1 cellular context compared by ENCODE assay signal in genomic region chr1:156371553-156372264, GRCh38.
TF ChIP-seq lines count a peak whose summit lies in the region.

No MANE protein-coding gene starts in this region.

TF ChIP-seq in HepG2, 621 proteins besides CTCF, POLR2A, EP300 and RAD21 (continued from another document and continues in another):
- peak; percentile 28; the same call in 1 of the 2 replicates for TF ChIP-seq ZNF280B (CRISPR knock-in tag; IDR thresholded peaks at IDR 0.05; ENCODE audit: borderline replicate concordance)
- no peak for TF ChIP-seq NPAS2 (CRISPR knock-in tag; IDR thresholded peaks at IDR 0.05; ENCODE audit: borderline replicate concordance)
- peak; percentile 81 for TF ChIP-seq POGK (CRISPR knock-in tag; conservative IDR thresholded peaks at IDR 0.05)
- no peak for TF ChIP-seq CREB3 (CRISPR knock-in tag; IDR thresholded peaks at IDR 0.05)
- no peak for TF ChIP-seq BCLAF1 (IDR thresholded peaks at IDR 0.05)
- no peak for TF ChIP-seq ZBTB2 (CRISPR knock-in tag; IDR thresholded peaks at IDR 0.05; ENCODE audit: low read depth)
- TF ChIP-seq GLI4 (CRISPR knock-in tag; IDR thresholded peaks at IDR 0.05; ENCODE audit: borderline replicate concordance) = no peak
- TF ChIP-seq DMTF1 (CRISPR knock-in tag; IDR thresholded peaks at IDR 0.05) = no peak
- no peak for TF ChIP-seq CENPT (CRISPR knock-in tag; IDR thresholded peaks at IDR 0.05; ENCODE audit: low read depth)
- TF ChIP-seq ZBTB10 (CRISPR knock-in tag; IDR thresholded peaks at IDR 0.05; ENCODE audit: borderline replicate concordance) = no peak; the same call in 1 of the 2 replicates
- TF ChIP-seq ZNF562 (CRISPR knock-in tag; IDR thresholded peaks at IDR 0.05; ENCODE audit: borderline replicate concordance) = no peak
- no peak for TF ChIP-seq KLF15 (CRISPR knock-in tag; IDR thresholded peaks at IDR 0.05; ENCODE audit: borderline replicate concordance)
- TF ChIP-seq ZNF678 (CRISPR knock-in tag; IDR thresholded peaks at IDR 0.05) = no peak
- no peak for TF ChIP-seq ZNF615 (CRISPR knock-in tag; IDR thresholded peaks at IDR 0.05; ENCODE audit: borderline replicate concordance)
- TF ChIP-seq ZNF724P (CRISPR knock-in tag; IDR thresholded peaks at IDR 0.05; ENCODE audit: borderline replicate concordance) = no peak
- TF ChIP-seq CEBPG (CRISPR knock-in tag; IDR thresholded peaks at IDR 0.05) = peak; percentile 93
- peak; percentile 55; the same call in 1 of the 2 replicates for TF ChIP-seq SIX1 (CRISPR knock-in tag; IDR thresholded peaks at IDR 0.05; ENCODE audit: borderline replicate concordance)
- no peak for TF ChIP-seq SP1 (IDR thresholded peaks at IDR 0.05)
- TF ChIP-seq SP1 (CRISPR knock-in tag; IDR thresholded peaks at IDR 0.05) = peak; percentile 79
- TF ChIP-seq ZFAT (CRISPR knock-in tag; conservative IDR thresholded peaks at IDR 0.05) = no peak
- TF ChIP-seq MED1 (CRISPR knock-in tag; IDR thresholded peaks at IDR 0.05) = peak; percentile 95
- peak; percentile 77; the same call in 1 of the 2 replicates for TF ChIP-seq USF2 (IDR thresholded peaks at IDR 0.05; ENCODE audit: low read depth, low read length)
- TF ChIP-seq USF2 (CRISPR knock-in tag; IDR thresholded peaks at IDR 0.05; ENCODE audit: borderline replicate concordance) = 0 out of 2 replicates have a peak, but pooled peaks have one; percentile 80
- TF ChIP-seq ZNF768 (CRISPR knock-in tag; IDR thresholded peaks at IDR 0.05) = peak; percentile 99; the same call in 1 of the 2 replicates
- TF ChIP-seq DPF2 (CRISPR knock-in tag; IDR thresholded peaks at IDR 0.05; ENCODE audit: borderline replicate concordance, low read depth) = peak; percentile 98
- TF ChIP-seq RXRB (CRISPR knock-in tag; IDR thresholded peaks at IDR 0.05; ENCODE audit: borderline replicate concordance) = peak; percentile 98
- TF ChIP-seq THAP8 (CRISPR knock-in tag; IDR thresholded peaks at IDR 0.05; ENCODE audit: borderline replicate concordance) = no peak
- TF ChIP-seq AHR (CRISPR knock-in tag; IDR thresholded peaks at IDR 0.05) = peak; percentile 71; the same call in 1 of the 2 replicates
- peak; percentile 42; the same call in 1 of the 2 replicates for TF ChIP-seq NFYB (CRISPR knock-in tag; IDR thresholded peaks at IDR 0.05)
- peak; percentile 91 for TF ChIP-seq FOSL2 (CRISPR knock-in tag; IDR thresholded peaks at IDR 0.05)
- no peak for TF ChIP-seq SMARCE1 (IDR thresholded peaks at IDR 0.05; ENCODE audit: borderline replicate concordance)
- TF ChIP-seq MLXIP (CRISPR knock-in tag; IDR thresholded peaks at IDR 0.05; ENCODE audit: borderline replicate concordance) = no peak
- TF ChIP-seq ZNF143 (CRISPR knock-in tag; IDR thresholded peaks at IDR 0.05) = peak; percentile 41; the same call in 1 of the 2 replicates
